Comparison of ENCODE assay signal across 8 cellular contexts in the genomic region with DNA sequence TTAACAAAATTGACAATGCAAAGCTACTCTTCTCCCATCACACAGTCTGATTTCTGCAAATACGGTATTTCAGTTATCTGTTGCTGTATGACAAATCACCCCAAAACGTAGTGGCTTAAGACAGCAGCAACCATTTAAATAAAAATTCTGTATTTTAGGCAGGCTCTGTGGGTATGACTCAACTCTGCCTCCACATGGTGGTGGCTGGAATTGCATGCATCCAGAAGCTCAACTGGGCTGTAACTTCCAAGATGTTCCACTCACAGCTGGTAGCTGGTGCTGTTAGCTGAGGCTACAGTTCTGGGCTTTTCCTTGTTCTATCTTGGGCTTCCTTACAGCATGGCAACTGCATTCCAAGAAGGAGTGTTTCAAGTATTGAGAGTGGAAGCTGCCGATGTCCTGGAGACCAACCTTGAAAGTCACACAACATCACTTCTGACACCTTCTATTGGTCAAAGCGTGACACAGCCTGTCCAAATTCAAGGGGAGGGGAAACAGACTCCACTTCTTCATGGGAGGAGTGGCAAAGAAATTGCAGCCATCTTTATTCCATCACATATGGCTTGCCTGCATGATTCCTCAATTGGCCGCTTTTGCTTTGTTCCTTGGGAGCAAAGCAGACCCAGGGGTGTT. TPM values are rescaled to one million over a fixed set of nuclear protein-coding genes. Genes with fewer than 3 reads are reported as not detected.
DNase-seq lines count a peak whose midpoint lies in the region; ATAC-seq and TF ChIP-seq lines count a peak whose summit lies in the region.

No MANE protein-coding gene starts in this region.

- TF ChIP-seq EP300 in gastroesophageal sphincter (IDR thresholded peaks at IDR 0.05) = no peak

- ATAC-seq in gastroesophageal sphincter (no peak), GM21619 (IDR thresholded peaks at IDR 0.05; ENCODE audit: unreplicated experiment) (no peak), sciatic nerve (no peak)

- no peak overlapping the region for H3K27ac ChIP-seq in gastroesophageal sphincter

- WGBS in gastroesophageal sphincter (ENCODE audit: low coverage in 1 of 2), 2 donors = 58 to 62% methylated on average over 4 to 5 of the region's 5 CpGs

- no peaks in the 10 kb centered on the region for H3K36me3 ChIP-seq in gastroesophageal sphincter

- H3K9me3 ChIP-seq in gastroesophageal sphincter = peaks cover 0 to 10% (median 0%) of the 10 kb centered on the region in 3 donors

- no peak for TF ChIP-seq POLR2A in gastroesophageal sphincter (IDR thresholded peaks at IDR 0.05)

- no peak overlapping the region for H3K4me3 ChIP-seq in gastroesophageal sphincter

- DNase-seq in GM10266 (ENCODE audit: extremely low spot score) (peak; percentile 16), NOMO-1 treated with DMSO at 0.1 percent for 48 hours (lab: John Stamatoyannopoulos, UW; ENCODE audit: unreplicated experiment) (peak; percentile 31), sciatic nerve (ENCODE audit: low spot score) (no peak), NCI-H526 treated with DMSO at 0.1 percent for 48 hours (lab: John Stamatoyannopoulos, UW) (no peak)
- DNase-seq in activated T-cell treated with anti-CD3 and anti-CD28 coated beads, Interleukin-2, amount 50 U/mL, for 1 hour = peak; percentile 76
- DNase-seq in stimulated activated CD4-positive, alpha-beta T cell treated with anti-CD3 and anti-CD28 coated beads, Interleukin-1b, Interleukin-23, amount 100 ng/mL, for 48 hours = peak; percentile 61

- H3K27me3 ChIP-seq in gastroesophageal sphincter = peaks cover 27% of the 10 kb centered on the region

- no peaks in the 10 kb centered on the region for H3K4me1 ChIP-seq in gastroesophageal sphincter

- peak; percentile 70 for TF ChIP-seq CTCF in GM10266 (IDR thresholded peaks at IDR 0.05; ENCODE audit: control insufficient read depth, insufficient read depth, low read depth, missing control alignments)
- TF ChIP-seq CTCF in gastroesophageal sphincter (IDR thresholded peaks at IDR 0.05) = peak; percentile 31 to 51 (median 34)

- intact Hi-C loops in sciatic nerve (cut with DNase I) = no loop called here

RNA-seq across cellular contexts. Expression of a gene that starts 39.7 kb away (rescaled TPM):
- under 1 TPM in 1 of 4 donors, not detected in 3; 0.89 TPM for total RNA-seq in gastroesophageal sphincter
- total RNA-seq in sciatic nerve = not detected

RNA-seq across cellular contexts. Expression of a gene that starts 55.5 kb away (rescaled TPM):
- 100 to 1,000 TPM in 1 of 4 donors, 10 to 100 TPM in 3; 58.3 to 122 (median 72.5) TPM for total RNA-seq in gastroesophageal sphincter
- total RNA-seq in sciatic nerve = 20.5 TPM

Comparison
In these comparisons a context has a peak if more than half of its experiments do, and no peak if none do; other contexts are left out.
1. DNase-seq: peak in GM10266 (single experiment), NOMO-1 treated with DMSO at 0.1 percent for 48 hours (single experiment), activated T-cell treated with anti-CD3 and anti-CD28 coated beads, Interleukin-2, amount 50 U/mL, for 1 hour (single experiment) and stimulated activated CD4-positive, alpha-beta T cell treated with anti-CD3 and anti-CD28 coated beads, Interleukin-1b, Interleukin-23, amount 100 ng/mL, for 48 hours (single experiment); none in sciatic nerve (single experiment) and NCI-H526 treated with DMSO at 0.1 percent for 48 hours (single experiment).